In genomic region chr3:39416998-39417397, GRCh38 we compare ENCODE assay signal across 9 cellular contexts. TPM values are rescaled to one million over a fixed set of nuclear protein-coding genes. Genes with fewer than 3 reads are reported as not detected.
"Had no signal": no experiment of that assay in that cellular context is flagged by ENCODE, and none has a peak within 500 bp of the region (broad histone marks: within the 10 kb centered on the region; RNA-seq: fewer than 3 reads in every experiment).

No MANE protein-coding gene starts in this region.

RNA-seq across cellular contexts. Expression of gene MOBP, which starts 50.5 kb away (rescaled TPM):
- total RNA-seq: left ventricle myocardium inferior, mesothelial cell of epicardium, natural killer cell, progenitor cell of endocrine pancreas, renal cortical epithelial cell, right lobe of liver, skeletal muscle tissue, smooth muscle cell, ureter had no signal
- polyA plus RNA-seq: smooth muscle cell had no signal
